Comparison of ENCODE assay signal across 8 cellular contexts in genomic region chr11:33722579-33723234, GRCh38. TPM values are rescaled to one million over a fixed set of nuclear protein-coding genes. Genes with fewer than 3 reads are reported as not detected.
DNase-seq lines count a peak whose midpoint lies in the region; ATAC-seq and TF ChIP-seq lines count a peak whose summit lies in the region.

No MANE protein-coding gene starts in this region.

- H3K9me3 Mint-ChIP-seq in neural progenitor cell = peaks cover 16% of the 10 kb centered on the region

- no peak for DNase-seq in HCT116 (ENCODE audit: low read depth, low spot score)
- peak; percentile 81 to 87 for DNase-seq in SJSA1 (ENCODE audit: low read depth in 1 of 2, low spot score in 2 of 2)
- peak; percentile 59 for DNase-seq in fibroblast of the aortic adventitia (ENCODE audit: low read depth)
- peak; percentile 60 for DNase-seq in stimulated activated CD4-positive, alpha-beta T cell treated with anti-CD3 and anti-CD28 coated beads, Interleukin-4, amount 100 ng/mL, for 24 hours
- no peak for DNase-seq in NCI-H2081 (lab: John Stamatoyannopoulos, UW)
- no peak for DNase-seq in NOMO-1 treated with DMSO at 0.1 percent for 48 hours (lab: John Stamatoyannopoulos, UW; ENCODE audit: unreplicated experiment)
- DNase-seq in neural progenitor cell (ENCODE audit: low spot score) = no peak

- RAD21 ChIA-PET in HCT116 (lab: Charles Lee; ENCODE audit: low non-redundant PET in 1 of 2, low total read pairs in 2 of 2, uncharacterized antibody in 2 of 2, unreplicated experiment in 2 of 2) = no interaction called here

- H3K4me3 ChIP-seq in HCT116 (replicated peaks in 1 of 2; ENCODE audit: low read depth in 1 of 2, low read length in 2 of 2) = 0 out of 4 replicates have a peak overlapping the region, but pooled peaks of 1 of the 2 experiments have one; percentile 2
- H3K4me3 ChIP-seq in SJSA1 = no peak overlapping the region
- no peak overlapping the region for H3K4me3 ChIP-seq in fibroblast of the aortic adventitia (ENCODE audit: low read depth, low read length)
- H3K4me3 ChIP-seq in neural progenitor cell = no peak overlapping the region

- H3K36me3 ChIP-seq in HCT116 (ENCODE audit: control insufficient read depth in 1 of 2, insufficient read depth in 2 of 2, low read length in 2 of 2) = peaks cover 5 to 6% of the 10 kb centered on the region in 2 experiments; a peak in 2 of 4 replicates
- H3K36me3 ChIP-seq in SJSA1 = peaks cover 58% of the 10 kb centered on the region
- H3K36me3 ChIP-seq in neural progenitor cell = no peaks in the 10 kb centered on the region

- H2AFZ ChIP-seq in HCT116 (ENCODE audit: low read depth, low read length, poor library complexity, severe bottlenecking) = no peak overlapping the region
- no peak overlapping the region for H2AFZ ChIP-seq in neural progenitor cell (replicated peaks)

- H3K27ac Mint-ChIP-seq in neural progenitor cell = no peak overlapping the region

- POLR2A ChIA-PET in HCT116 (lab: Charles Lee) = no interaction called here

- intact Hi-C loops in HCT116 (cut with micrococcal nuclease) = no loop called here

- H3K4me2 ChIP-seq in HCT116 (ENCODE audit: low read length) (peak overlapping the region; percentile 70), neural progenitor cell (no peak overlapping the region)

- TF ChIP-seq RAD21 in HCT116 (IDR thresholded peaks at IDR 0.05; ENCODE audit: low read depth) = no peak

- TF ChIP-seq CTCF in HCT116 (IDR thresholded peaks at IDR 0.05 in 2 of 3, conservative IDR thresholded peaks at IDR 0.05 in 1 of 3; ENCODE audit: borderline replicate concordance in 1 of 3, insufficient read depth in 1 of 3, low read depth in 2 of 3, low read length in 2 of 3) (no peak), fibroblast of the aortic adventitia (IDR thresholded peaks at IDR 0.05; ENCODE audit: insufficient read depth, low read length) (no peak), neural progenitor cell (IDR thresholded peaks at IDR 0.05) (no peak)

- no peak overlapping the region for H3K4me3 Mint-ChIP-seq in neural progenitor cell

- H3K9me3 ChIP-seq in HCT116 (ENCODE audit: control insufficient read depth in 1 of 2, insufficient read depth in 1 of 2, low read depth in 1 of 2, low read length in 2 of 2) = no peaks in the 10 kb centered on the region
- H3K9me3 ChIP-seq in SJSA1 (replicated peaks) = no peaks in the 10 kb centered on the region
- H3K9me3 ChIP-seq in neural progenitor cell (ENCODE audit: low read depth) = no peaks in the 10 kb centered on the region

- ATAC-seq in GM18502 (IDR thresholded peaks at IDR 0.05; ENCODE audit: poor library complexity, unreplicated experiment) = peak; percentile 85
- peak; percentile 20; the same call in 1 of the 2 replicates for ATAC-seq in HCT116

- H3K9ac ChIP-seq in HCT116 (ENCODE audit: low read length) (peak overlapping the region; percentile 52), neural progenitor cell (no peak overlapping the region)

- H3K4me1 ChIP-seq in HCT116 (ENCODE audit: control insufficient read depth in 1 of 2, insufficient read depth in 2 of 2, low read length in 2 of 2) (peaks cover 30 to 46% of the 10 kb centered on the region in 2 experiments), SJSA1 (replicated peaks) (peaks cover 62% of the 10 kb centered on the region), neural progenitor cell (peaks cover 12% of the 10 kb centered on the region)

- H3K27me3 ChIP-seq in HCT116 (ENCODE audit: insufficient read depth, low read length) (no peaks in the 10 kb centered on the region), SJSA1 (replicated peaks) (no peaks in the 10 kb centered on the region), neural progenitor cell (no peaks in the 10 kb centered on the region)

- CTCF ChIA-PET in HCT116 (lab: Charles Lee) = interaction anchor here (1.3 kb wide), 1 partner anchor 20 kb away, joined by 5 read pairs; no protein-coding TSS in a partner anchor

- H3F3A ChIP-seq in neural progenitor cell (ENCODE audit: low read depth) = no peaks in the 10 kb centered on the region

- no TSS peak for BruUV-seq in HCT116 (replicated peaks; lab: Mats Ljungman, UMichigan)

- H3K79me2 ChIP-seq in HCT116 (ENCODE audit: insufficient read depth, low read length) (peaks cover 80% of the 10 kb centered on the region), neural progenitor cell (ENCODE audit: low read depth) (peaks cover 24% of the 10 kb centered on the region)

- no peaks in the 10 kb centered on the region for H3K9me2 ChIP-seq in HCT116 (ENCODE audit: insufficient read depth)

- H3K4me1 Mint-ChIP-seq in neural progenitor cell = peaks cover 23% of the 10 kb centered on the region

- TF ChIP-seq POLR2A in HCT116 (IDR thresholded peaks at IDR 0.05; ENCODE audit: borderline replicate concordance, extremely low read depth, insufficient read depth, insufficient read length) = no peak

- peaks cover 33% of the 10 kb centered on the region for H3K36me3 Mint-ChIP-seq in neural progenitor cell

- H3K27ac ChIP-seq in HCT116 (ENCODE audit: low read depth, low read length) (peak overlapping the region; percentile 65; the same call in 1 of the 2 replicates), SJSA1 (peak overlapping the region; percentile 99), neural progenitor cell (no peak overlapping the region)

- H4K20me1 ChIP-seq in HCT116 (ENCODE audit: insufficient read depth) (peaks cover 5% of the 10 kb centered on the region; the same call in 1 of the 2 replicates), neural progenitor cell (ENCODE audit: low read depth) (peaks cover 22% of the 10 kb centered on the region)

- peaks cover 2% of the 10 kb centered on the region for H3K27me3 Mint-ChIP-seq in neural progenitor cell (ENCODE audit: insufficient read depth, low read depth)

TF ChIP-seq in HCT116, 20 proteins besides CTCF, POLR2A, EP300 and RAD21 (continues in another document):
- TF ChIP-seq SIN3A (IDR thresholded peaks at IDR 0.05; ENCODE audit: low read depth) = no peak
- TF ChIP-seq SP1 (IDR thresholded peaks at IDR 0.05; ENCODE audit: low read depth) = no peak; the same call in 1 of the 2 replicates
- no peak for TF ChIP-seq EZH2phosphoT487 (IDR thresholded peaks at IDR 0.05; ENCODE audit: borderline replicate concordance)
- no peak for TF ChIP-seq ELF1 (IDR thresholded peaks at IDR 0.05; ENCODE audit: borderline replicate concordance, low read depth)
- TF ChIP-seq ZNF274 (IDR thresholded peaks at IDR 0.05; ENCODE audit: low read depth, low read length) = no peak
- TF ChIP-seq EGR1 (IDR thresholded peaks at IDR 0.05; ENCODE audit: low read depth) = no peak
- TF ChIP-seq REST (IDR thresholded peaks at IDR 0.05; ENCODE audit: low read depth) = no peak
- TF ChIP-seq POLR2AphosphoS5 (IDR thresholded peaks at IDR 0.05; ENCODE audit: low read depth, low read length) = no peak

RNA-seq across cellular contexts. Expression of gene CD59, which starts 13.5 kb away (rescaled TPM):
- total RNA-seq in HCT116 (2021; ENCODE audit: unreplicated experiment) = 122 TPM
- 158 and 189 TPM in 2 replicates for polyA plus RNA-seq in HCT116 (2012)
- 445 and 468 TPM in 2 replicates for total RNA-seq in SJSA1 (2014; rRNA removed; shearing (Covaris generic))
- 175 and 1,509 TPM in 2 replicates for total RNA-seq in fibroblast of the aortic adventitia (ENCODE audit: low replicate concordance)
- 42.8 and 74.7 TPM in 2 replicates for total RNA-seq in neural progenitor cell (ENCODE audit: low replicate concordance)

RNA-seq across cellular contexts. Expression of gene C11orf91, which starts 22.1 kb away (rescaled TPM):
- total RNA-seq in HCT116 (2021; ENCODE audit: unreplicated experiment) = 0.54 TPM
- polyA plus RNA-seq in HCT116 (2012) = 0.09 and 0.21 TPM in 2 replicates
- not detected in 2 replicates for total RNA-seq in SJSA1 (2014; rRNA removed; shearing (Covaris generic))
- not detected in 2 replicates for total RNA-seq in fibroblast of the aortic adventitia (ENCODE audit: low replicate concordance)
- not detected in 2 replicates for total RNA-seq in neural progenitor cell (ENCODE audit: low replicate concordance)

RNA-seq across cellular contexts. Expression of gene FBXO3, which starts 51.6 kb away (rescaled TPM):
- 27.2 TPM for total RNA-seq in HCT116 (2021; ENCODE audit: unreplicated experiment)
- polyA plus RNA-seq in HCT116 (2012) = 15.2 and 22.8 TPM in 2 replicates
- total RNA-seq in SJSA1 (2014; rRNA removed; shearing (Covaris generic)) = 31.9 and 46.2 TPM in 2 replicates
- total RNA-seq in fibroblast of the aortic adventitia (ENCODE audit: low replicate concordance) = 43.7 and 52.1 TPM in 2 replicates
- 40.2 and 61.0 TPM in 2 replicates for total RNA-seq in neural progenitor cell (ENCODE audit: low replicate concordance)

Comparison
In these comparisons a context has a peak if more than half of its experiments do, and no peak if none do; other contexts are left out.
1. DNase-seq: peak in SJSA1 (2 of 2), fibroblast of the aortic adventitia (single experiment) and stimulated activated CD4-positive, alpha-beta T cell treated with anti-CD3 and anti-CD28 coated beads, Interleukin-4, amount 100 ng/mL, for 24 hours (single experiment); none in HCT116 (single experiment), NCI-H2081 (0 of 2), NOMO-1 treated with DMSO at 0.1 percent for 48 hours (single experiment) and neural progenitor cell (single experiment).